Comparison of ENCODE assay signal across 16 cellular contexts in the genomic region with DNA sequence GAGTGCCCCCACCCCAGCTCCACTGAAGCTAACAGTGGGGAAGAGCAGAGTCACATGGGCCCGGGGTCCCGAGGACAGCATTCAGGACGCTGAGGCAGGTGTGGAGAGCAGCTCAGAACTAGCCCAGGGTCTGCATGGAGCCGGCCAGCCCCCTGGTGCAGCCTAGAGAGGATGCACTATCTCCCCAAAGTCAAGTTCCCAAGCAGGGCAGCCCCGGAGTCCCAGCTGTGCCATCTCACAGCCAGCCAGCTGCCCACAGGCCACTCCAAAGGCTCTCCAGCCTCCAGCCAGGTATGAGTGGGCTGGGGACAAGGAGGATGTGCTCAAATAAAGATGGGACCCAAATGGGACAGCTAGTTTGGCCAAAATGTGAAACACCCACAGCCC. TPM values are rescaled to one million over a fixed set of nuclear protein-coding genes. Genes with fewer than 3 reads are reported as not detected.
DNase-seq lines count a peak whose midpoint lies in the region; ATAC-seq, FAIRE-seq and TF ChIP-seq lines count a peak whose summit lies in the region.
"Had no signal": no experiment of that assay in that cellular context is flagged by ENCODE, and none has a peak within 500 bp of the region (broad histone marks: within the 10 kb centered on the region; RNA-seq: fewer than 3 reads in every experiment).

No MANE protein-coding gene starts in this region.

- H2BK5ac ChIP-seq in H1 (ENCODE audit: low read depth, low read length) = no peak overlapping the region

- H4K91ac ChIP-seq in H1 (replicated peaks; ENCODE audit: insufficient read length, low read length) = no peak overlapping the region

- peaks cover 6% of the 10 kb centered on the region for H3K79me2 ChIP-seq in ACC112 (ENCODE audit: control insufficient read depth, insufficient read depth, low read length, unreplicated experiment)
- no peaks in the 10 kb centered on the region for H3K79me2 ChIP-seq in H1 (ENCODE audit: control insufficient read depth in 1 of 2, insufficient read depth in 2 of 2, low read length in 2 of 2)
- no peaks in the 10 kb centered on the region for H3K79me2 ChIP-seq in neural progenitor cell (ENCODE audit: low read depth)

- TF ChIP-seq POLR2A in H1 (IDR thresholded peaks at IDR 0.05; ENCODE audit: control extremely low read depth in 1 of 2, low read depth in 2 of 2, low read length in 2 of 2) = no peak

- H3K18ac ChIP-seq in H1 (ENCODE audit: extremely low read depth, low read length) = no peak overlapping the region

- H3K4me1 Mint-ChIP-seq in neural progenitor cell = peaks cover 14% of the 10 kb centered on the region

- H2BK12ac ChIP-seq in H1 (ENCODE audit: low read depth, low read length) = 0 out of 2 replicates have a peak overlapping the region, but pooled peaks have one; percentile 84

- H3K23ac ChIP-seq in H1 (ENCODE audit: insufficient read length) = no peak overlapping the region

- H4K20me1 ChIP-seq in H1 (replicated peaks in 1 of 2; ENCODE audit: control insufficient read depth in 1 of 2, insufficient read depth in 2 of 2, low read length in 2 of 2) = peaks cover 0 to 6% of the 10 kb centered on the region in 2 experiments
- no peaks in the 10 kb centered on the region for H4K20me1 ChIP-seq in neural progenitor cell (ENCODE audit: low read depth)

- no peak overlapping the region for H3K4ac ChIP-seq in H1 (replicated peaks; ENCODE audit: insufficient read length, low read depth, low read length)

- H4K8ac ChIP-seq in H1 (ENCODE audit: extremely low read depth, insufficient read depth, low read length) = no peak overlapping the region

- H2BK120ac ChIP-seq in H1 (replicated peaks; ENCODE audit: low read depth, low read length) = no peak overlapping the region

- no peaks in the 10 kb centered on the region for H3K27me3 Mint-ChIP-seq in neural progenitor cell (ENCODE audit: insufficient read depth, low read depth)

- no peak overlapping the region for H3K27ac Mint-ChIP-seq in neural progenitor cell

- no peak overlapping the region for H3K4me3 Mint-ChIP-seq in neural progenitor cell

- H3K4me3 ChIP-seq in ACC112 (ENCODE audit: low read depth, low read length) = no peak overlapping the region
- no peak overlapping the region for H3K4me3 ChIP-seq in H1 (ENCODE audit: extremely low read depth in 1 of 4, insufficient read depth in 2 of 4, low read depth in 3 of 4, low read length in 4 of 4)
- H3K4me3 ChIP-seq in psoas muscle = no peak overlapping the region
- no peak overlapping the region for H3K4me3 ChIP-seq in neural progenitor cell
- H3K4me3 ChIP-seq: smooth muscle cell had no signal

- H3K4me1 ChIP-seq in ACC112 (ENCODE audit: control insufficient read depth, insufficient read depth, low read length, unreplicated experiment) (peaks cover 42% of the 10 kb centered on the region), H1 (replicated peaks in 1 of 4; ENCODE audit: control insufficient read depth in 3 of 4, insufficient read depth in 4 of 4, low read length in 3 of 4) (peaks cover 0 to 15% (median 8%) of the 10 kb centered on the region in 4 experiments; a peak in 5 of 7 replicates), psoas muscle (peaks cover 82% of the 10 kb centered on the region), neural progenitor cell (no peaks in the 10 kb centered on the region)

- peak; percentile 38 for FAIRE-seq in HTR-8/SVneo (lab: Jason Lieb, UNC)
- no peak for FAIRE-seq in H1 (lab: Jason Lieb, UNC)
- FAIRE-seq: GM12892, HepG2 had no signal

- H3K36me3 ChIP-seq in ACC112 (ENCODE audit: insufficient read depth, low read length) (0 out of 2 replicates have a peak, but pooled peaks cover 4% of the 10 kb centered on the region), H1 (ENCODE audit: control insufficient read depth in 2 of 4, insufficient read depth in 4 of 4, low read length in 3 of 4) (peaks cover 0 to 4% (median 1%) of the 10 kb centered on the region in 4 experiments; a peak in 3 of 8 replicates), psoas muscle (ENCODE audit: insufficient read depth in 1 of 2, low read depth in 1 of 2) (peaks cover 6 to 42% of the 10 kb centered on the region in 2 donors), neural progenitor cell (no peaks in the 10 kb centered on the region)

- TF ChIP-seq RAD21 in H1 (IDR thresholded peaks at IDR 0.05 in 1 of 2, conservative IDR thresholded peaks at IDR 0.05 in 1 of 2; ENCODE audit: low read depth in 2 of 2, low read length in 2 of 2) = no peak

- no peak overlapping the region for H3K4me2 ChIP-seq in H1 (ENCODE audit: insufficient read depth in 1 of 2, low read depth in 2 of 2, low read length in 2 of 2)
- H3K4me2 ChIP-seq in neural progenitor cell = no peak overlapping the region

- H2AFZ ChIP-seq in ACC112 (ENCODE audit: low read length, unreplicated experiment) (no peak overlapping the region), H1 (ENCODE audit: low read length) (no peak overlapping the region), neural progenitor cell (replicated peaks) (no peak overlapping the region)

- H3K36me3 Mint-ChIP-seq in neural progenitor cell = peaks cover 4% of the 10 kb centered on the region

- no peak for TF ChIP-seq CTCF in H1 (IDR thresholded peaks at IDR 0.05; ENCODE audit: control extremely low read depth in 1 of 3, insufficient read depth in 1 of 3, low read depth in 1 of 3, low read length in 3 of 3)
- TF ChIP-seq CTCF in psoas muscle (IDR thresholded peaks at IDR 0.05) = no peak
- TF ChIP-seq CTCF in neural progenitor cell (IDR thresholded peaks at IDR 0.05) = no peak

- no peak overlapping the region for H3K14ac ChIP-seq in H1 (ENCODE audit: insufficient read length)

- no peak overlapping the region for H4K5ac ChIP-seq in H1 (ENCODE audit: insufficient read length, low read depth, low read length)

- H3K56ac ChIP-seq in H1 (replicated peaks; ENCODE audit: insufficient read length, low read depth, low read length) = no peak overlapping the region

- ATAC-seq in psoas muscle (no peak), GM21529 (IDR thresholded peaks at IDR 0.05; ENCODE audit: unreplicated experiment) (no peak), GM19351 (IDR thresholded peaks at IDR 0.05; ENCODE audit: unreplicated experiment) (no peak)
- ATAC-seq: HepG2 had no signal

- H3K79me1 ChIP-seq in H1 (ENCODE audit: low read depth, low read length) = no peaks in the 10 kb centered on the region; the same call in 1 of the 2 replicates

- no peaks in the 10 kb centered on the region for H3K23me2 ChIP-seq in H1 (ENCODE audit: low read depth, low read length)

- no peak overlapping the region for H2BK20ac ChIP-seq in H1 (ENCODE audit: low read length)

- no peak overlapping the region for H2AK5ac ChIP-seq in H1 (ENCODE audit: low read depth, low read length)

- no peaks in the 10 kb centered on the region for H3K9me3 ChIP-seq in H1 (ENCODE audit: insufficient read depth in 2 of 2, low read depth in 1 of 2, low read length in 1 of 2)
- H3K9me3 ChIP-seq in psoas muscle = no peaks in the 10 kb centered on the region
- H3K9me3 ChIP-seq in neural progenitor cell (ENCODE audit: low read depth) = no peaks in the 10 kb centered on the region

- no peaks in the 10 kb centered on the region for H3K27me3 ChIP-seq in ACC112 (ENCODE audit: insufficient read depth, low read length)
- peaks cover 0 to 3% (median 0%) of the 10 kb centered on the region in 4 experiments; a peak in 1 of 7 replicates for H3K27me3 ChIP-seq in H1 (replicated peaks in 1 of 4; ENCODE audit: control insufficient read depth in 3 of 4, extremely low read depth in 1 of 4, insufficient read depth in 3 of 4, low read length in 3 of 4)
- H3K27me3 ChIP-seq in psoas muscle (ENCODE audit: insufficient read depth in 3 of 3, low read length in 2 of 3) = no peaks in the 10 kb centered on the region
- H3K27me3 ChIP-seq in neural progenitor cell = no peaks in the 10 kb centered on the region

- 94% methylated on average over 5 of the region's 5 CpGs; no CpG with 5 or more reads in 1 of the 2 experiments for WGBS in H1 (ENCODE audit: extremely low coverage in 1 of 2, insufficient coverage in 1 of 2, insufficient read length in 1 of 2, insufficient replicate concordance in 2 of 2, low coverage in 1 of 2, low lambda C conversion rate in 2 of 2, missing lambda C conversion rate in 1 of 2), 2 experiments
- WGBS in psoas muscle, 3 donors = 74 to 81% (median 79%) methylated on average over 5 of the region's 5 CpGs

- CTCF ChIA-PET in H1 (lab: Charles Lee; ENCODE audit: partially characterized antibody) = interaction anchor here (0.6 to 2.5 kb wide), 11 partner anchors 9 to 119 kb away, joined by 3 to 12 read pairs (median 3); no protein-coding TSS in a partner anchor

- H3K27ac ChIP-seq in ACC112 (ENCODE audit: low read depth, low read length) = peak overlapping the region; percentile 79
- no peak overlapping the region; the same call in 1 of the 2 replicates for H3K27ac ChIP-seq in H1 (ENCODE audit: low read depth, low read length)
- peak overlapping the region; percentile 98 for H3K27ac ChIP-seq in psoas muscle
- H3K27ac ChIP-seq in neural progenitor cell = no peak overlapping the region

- H3K9me3 Mint-ChIP-seq in neural progenitor cell = no peaks in the 10 kb centered on the region

- intact Hi-C loops in psoas muscle (cut with DNase I) = loop anchor here (2.0 to 5.0 kb wide), 4 partner anchors 36 to 106 kb away; no protein-coding TSS in a partner anchor

- no peak for DNase-seq in HTR-8/SVneo (ENCODE audit: insufficient read length, low spot score)
- no peak for DNase-seq in H1 (ENCODE audit: low read depth in 1 of 2, low spot score in 2 of 2)
- no peak for DNase-seq in psoas muscle
- DNase-seq in GM19240 (ENCODE audit: insufficient read length, low spot score) = no peak
- no peak for DNase-seq in neural progenitor cell (ENCODE audit: low spot score)
- DNase-seq: activated T-cell treated with anti-CD3 and anti-CD28 coated beads, Interleukin-2, amount 50 U/mL, for 1 hour; NCI-H1105; NCI-H226; occipital lobe; SW 1271 had no signal

- H3K9ac ChIP-seq in H1 (replicated peaks in 1 of 4; ENCODE audit: extremely low read depth in 1 of 4, low read depth in 3 of 4, low read length in 3 of 4) (no peak overlapping the region), neural progenitor cell (no peak overlapping the region)

- H3F3A ChIP-seq in neural progenitor cell (ENCODE audit: low read depth) = no peaks in the 10 kb centered on the region

- POLR2A ChIA-PET in H1 (lab: Charles Lee; ENCODE audit: partially characterized antibody) = interaction anchor here (1.4 kb wide), 1 partner anchor 21 kb away, joined by 3 read pairs; no protein-coding TSS in a partner anchor

- no peak for TF ChIP-seq EP300 in H1 (IDR thresholded peaks at IDR 0.05; ENCODE audit: borderline replicate concordance in 1 of 2, low read depth in 2 of 2, low read length in 2 of 2)

- 0 out of 2 replicates have a peak overlapping the region, but pooled peaks have one; percentile 81 for H2BK15ac ChIP-seq in H1 (ENCODE audit: low read length)

RNA-seq across cellular contexts. Expression of gene BIN1, which starts 41.0 kb away (rescaled TPM):
- 35.6 and 41.9 TPM in 2 replicates for total RNA-seq in H1 (2021; fragmentation: NEBNext Ultra II Directional; extraction: Animal tissue kit (Norgen Biotek cat#: 25700))
- polyA plus RNA-seq in H1 (2011; rRNA removed) (23.6 and 35.1 TPM in 2 replicates), psoas muscle (1,000 to 10,000 TPM in 2 of 3 donors, 100 to 1,000 TPM in 1; 615 to 1,667 (median 1,547) TPM)
- 39.0 TPM for polyA plus RNA-seq in H1 (2011; cell fraction: cytosol; rRNA removed)
- polyA plus RNA-seq in H1 (2011; cell fraction: nucleus; rRNA removed) = 102 TPM
- 35.4 to 47.3 TPM (median 43.6 TPM) in 4 replicates for polyA plus RNA-seq in H1 (2012, experiment 1 of 2)
- polyA plus RNA-seq in H1 (2012, experiment 2 of 2) = 30.3 TPM
- polyA plus RNA-seq in H1 (2013, experiment 1 of 2) = 32.3 TPM
- 31.5 TPM for polyA plus RNA-seq in H1 (2013, experiment 2 of 2)
- polyA minus RNA-seq in H1 (2011; rRNA and poly(A)+ RNA removed) = 14.7 and 16.2 TPM in 2 replicates
- polyA minus RNA-seq in H1 (2011; cell fraction: cytosol; rRNA and poly(A)+ RNA removed) = 14.2 TPM
- 19.4 TPM for polyA minus RNA-seq in H1 (2011; cell fraction: nucleus; rRNA and poly(A)+ RNA removed)
- total RNA-seq in psoas muscle (1,000 to 10,000 TPM; 1,036 to 1,643 (median 1,260) TPM), neural progenitor cell (ENCODE audit: low replicate concordance) (26.9 and 55.9 TPM in 2 replicates)

Comparison
In these comparisons a context has a peak if more than half of its experiments do, and no peak if none do; other contexts are left out.
1. H3K27ac ChIP-seq: peak in ACC112 (single experiment) and psoas muscle (single experiment); none in H1 (single experiment) and neural progenitor cell (single experiment).
2. RNA of gene BIN1, which starts 41.0 kb away (total RNA-seq): 1,036 to 1,643 TPM in psoas muscle; 35.6 to 41.9 TPM in H1 and 26.9 to 55.9 TPM in neural progenitor cell; every median in the first group is over 10 times any median in the second.